In the genomic region with DNA sequence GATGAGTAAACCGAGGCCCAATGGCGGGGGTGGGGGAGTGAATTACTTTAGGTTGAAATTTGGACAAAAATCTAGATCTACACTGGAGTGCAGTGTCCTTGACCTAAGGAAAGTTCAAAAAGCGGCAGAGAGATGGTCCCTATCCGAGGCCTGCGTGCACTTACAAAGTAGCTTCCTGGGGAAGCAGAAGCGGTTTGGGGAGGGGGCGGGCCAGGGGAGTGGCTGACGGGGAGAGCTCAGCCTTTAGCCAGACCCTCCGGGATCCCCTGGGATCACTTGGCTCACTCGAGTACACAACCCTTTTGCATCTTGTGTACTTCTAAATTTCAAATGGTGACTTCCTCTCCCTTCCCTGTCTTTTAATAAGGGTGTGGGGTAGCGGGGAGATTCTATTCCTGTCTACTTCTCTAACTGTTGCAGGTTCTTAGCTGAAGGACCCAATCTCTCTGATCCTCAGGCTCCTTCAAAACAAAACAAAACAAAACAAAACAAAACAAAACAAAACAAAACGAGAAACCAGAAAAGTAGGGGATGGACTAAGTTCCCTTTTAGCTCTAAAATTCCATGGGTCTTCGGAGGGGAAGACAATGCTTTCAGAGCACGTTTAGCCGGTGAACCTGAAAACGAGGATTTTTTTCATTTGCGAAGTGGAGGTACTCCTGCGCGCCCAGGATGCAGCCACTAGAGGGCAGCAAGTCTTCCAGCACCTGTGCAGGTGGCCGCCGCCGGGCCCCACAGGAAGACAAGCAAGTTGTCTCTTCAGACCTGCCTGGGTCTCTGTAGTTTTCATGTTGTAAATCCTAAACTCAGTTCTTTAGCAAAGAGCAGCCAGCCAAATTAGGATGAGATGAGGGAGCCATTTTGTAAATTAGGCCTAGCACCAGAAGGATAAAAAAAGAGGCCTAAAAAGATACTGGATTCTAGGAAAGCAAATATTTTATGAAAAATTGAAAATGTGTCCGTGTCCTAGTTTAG, we compare ENCODE assay signal across 8 cellular contexts. TPM values are rescaled to one million over a fixed set of nuclear protein-coding genes. Genes with fewer than 3 reads are reported as not detected.
DNase-seq lines count a peak whose midpoint lies in the region; ATAC-seq and TF ChIP-seq lines count a peak whose summit lies in the region.

No MANE protein-coding gene starts in this region.

- CTCF ChIA-PET in activated B cell treated with CpG ODN at 0.5 μM for 24 hours (lab: Charles Lee) (interaction anchor here (0.7 to 2.3 kb wide), 18 partner anchors 8 to 416 kb away, joined by 3 to 11 read pairs (median 4); no protein-coding TSS in a partner anchor), mammary epithelial cell (lab: Charles Lee; ENCODE audit: low non-redundant PET) (interaction anchor here (0.7 kb wide), 1 partner anchor 46 kb away, joined by 5 read pairs; no protein-coding TSS in a partner anchor)

- WGBS in mammary epithelial cell (ENCODE audit: low coverage, missing lambda C conversion rate), result 39% methylated on average over 18 of the region's 23 CpGs

- no peaks in the 10 kb centered on the region for H3K36me3 Mint-ChIP-seq in activated B cell treated with CpG ODN at 0.5 μM for 24 hours (ENCODE audit: low read depth)

- H3K9me3 Mint-ChIP-seq in activated B cell treated with CpG ODN at 0.5 μM for 24 hours, result peaks cover 12% of the 10 kb centered on the region

- H3K9ac ChIP-seq in mammary epithelial cell (ENCODE audit: insufficient read depth, low read length), result no peak overlapping the region

- DNase-seq in AG10803 (ENCODE audit: low read depth), result peak; percentile 30
- DNase-seq in NCI-H2081 treated with DMSO at 0.1 percent for 48 hours (lab: John Stamatoyannopoulos, UW), result peak; percentile 71
- DNase-seq in activated B cell treated with CpG ODN at 0.5 μM for 24 hours, result peak; percentile 66
- peak; percentile 61 for DNase-seq in mammary epithelial cell
- peak; percentile 88 for DNase-seq in islet precursor cell
- DNase-seq in stimulated activated CD4-positive, alpha-beta T cell treated with anti-CD3 and anti-CD28 coated beads, Interleukin-1b, Interleukin-23, amount 100 ng/mL, for 48 hours, result peak; percentile 87

- H3K4me1 Mint-ChIP-seq in activated B cell treated with CpG ODN at 0.5 μM for 24 hours, result peaks cover 10% of the 10 kb centered on the region

- peak overlapping the region; percentile 46 for H3K27ac Mint-ChIP-seq in activated B cell treated with CpG ODN at 0.5 μM for 24 hours

- no TSS peak for BruUV-seq in mammary epithelial cell (replicated peaks; lab: Mats Ljungman, UMichigan)

- H3K27me3 Mint-ChIP-seq in activated B cell treated with CpG ODN at 0.5 μM for 24 hours, result peaks cover 11% of the 10 kb centered on the region

- H3K9me3 ChIP-seq in mammary epithelial cell (replicated peaks; ENCODE audit: insufficient read depth, low read length), result no peaks in the 10 kb centered on the region

- TF ChIP-seq CTCF in AG10803 (conservative IDR thresholded peaks at IDR 0.05; ENCODE audit: low read length) (peak; percentile 88), activated B cell treated with CpG ODN at 0.5 μM for 24 hours (IDR thresholded peaks at IDR 0.05) (peak; percentile 45), mammary epithelial cell (conservative IDR thresholded peaks at IDR 0.05 in 1 of 2, IDR thresholded peaks at IDR 0.05 in 1 of 2; ENCODE audit: extremely low read depth in 1 of 2, insufficient read depth in 1 of 2, low read depth in 1 of 2, low read length in 2 of 2) (peak; percentile 93 to 98)

- H3K27me3 ChIP-seq in mammary epithelial cell (ENCODE audit: insufficient read depth, low read length), result no peaks in the 10 kb centered on the region

- H2AFZ ChIP-seq in mammary epithelial cell (ENCODE audit: low read depth, low read length), result peak overlapping the region; percentile 54

- H3K4me3 ChIP-seq in AG10803 (ENCODE audit: low read length), result no peak overlapping the region
- H3K4me3 ChIP-seq in mammary epithelial cell (replicated peaks in 1 of 3; ENCODE audit: insufficient read depth in 1 of 3, low read depth in 2 of 3, low read length in 3 of 3), result no peak overlapping the region

- H4K20me1 ChIP-seq in mammary epithelial cell (ENCODE audit: insufficient read depth, low read length), result no peaks in the 10 kb centered on the region

- dilution Hi-C loops in mammary epithelial cell (cut with HindIII; ENCODE audit: low sequenced_read_pairs), result loop anchor here (5.0 kb wide), 2 partner anchors 92 to 118 kb away; no protein-coding TSS in a partner anchor

- ATAC-seq in GM21576 (IDR thresholded peaks at IDR 0.05; ENCODE audit: unreplicated experiment) (peak; percentile 63), activated B cell treated with CpG ODN at 0.5 μM for 24 hours (ENCODE audit: low read depth) (peak; percentile 97), HG03108 (IDR thresholded peaks at IDR 0.05; ENCODE audit: unreplicated experiment) (no peak)

- no peaks in the 10 kb centered on the region for H3K79me2 ChIP-seq in mammary epithelial cell (ENCODE audit: insufficient read depth, low read length)

- no peak overlapping the region for H3K27ac ChIP-seq in mammary epithelial cell (ENCODE audit: insufficient read depth, low read depth, low read length)

- intact Hi-C loops in activated B cell treated with CpG ODN at 0.5 μM for 24 hours (cut with micrococcal nuclease) (loop anchor here (1.0 to 10.0 kb wide), 6 partner anchors 17 to 863 kb away; partner anchors contain the start of gene TUFT1), mammary epithelial cell (cut with micrococcal nuclease) (loop anchor here (1.0 to 10.0 kb wide), 6 partner anchors 60 to 411 kb away; no protein-coding TSS in a partner anchor)

- in situ Hi-C loops in mammary epithelial cell (cut with MboI; ENCODE audit: low sequenced_read_pairs in 2 of 2), result loop anchor here in 1 of 2 donors (10.0 kb wide), 1 partner anchor 141 kb away; no protein-coding TSS in a partner anchor

- POLR2A ChIA-PET in activated B cell treated with CpG ODN at 0.5 μM for 24 hours (lab: Charles Lee), result no interaction called here

- no peaks in the 10 kb centered on the region for H3K36me3 ChIP-seq in mammary epithelial cell (ENCODE audit: insufficient read depth, low read length)

- H3K4me3 Mint-ChIP-seq in activated B cell treated with CpG ODN at 0.5 μM for 24 hours, result peak overlapping the region; percentile 69

- H3K4me1 ChIP-seq in mammary epithelial cell (ENCODE audit: insufficient read depth, low read length), result no peaks in the 10 kb centered on the region

- H3K4me2 ChIP-seq in mammary epithelial cell (ENCODE audit: insufficient read depth, low read depth, low read length), result peak overlapping the region; percentile 26

RNA-seq across cellular contexts. Expression of gene SNX27, which starts 17.9 kb away (rescaled TPM):
- total RNA-seq in activated B cell treated with CpG ODN at 0.5 μM for 24 hours (22.2 and 27.6 TPM in 2 replicates), mammary epithelial cell (10 to 100 TPM; 22.7 to 25.5 TPM)
- 12.1 TPM for polyA plus RNA-seq in mammary epithelial cell
- 43.2 TPM for polyA minus RNA-seq in mammary epithelial cell

RNA-seq across cellular contexts. Expression of gene TUFT1, which starts 53.8 kb away (rescaled TPM):
- 2.3 and 2.4 TPM in 2 replicates for total RNA-seq in activated B cell treated with CpG ODN at 0.5 μM for 24 hours
- total RNA-seq in mammary epithelial cell, result 10 to 100 TPM; 43.3 to 59.0 TPM
- polyA plus RNA-seq in mammary epithelial cell, result 7.0 TPM
- 14.2 TPM for polyA minus RNA-seq in mammary epithelial cell

Comparison
In these comparisons a context has a peak if more than half of its experiments do, and no peak if none do; other contexts are left out.
1. DNase-seq: peak in every context shown above with its lines; median percentile 88 in islet precursor cell; 87 in stimulated activated CD4-positive, alpha-beta T cell treated with anti-CD3 and anti-CD28 coated beads, Interleukin-1b, Interleukin-23, amount 100 ng/mL, for 48 hours; 71 in NCI-H2081 treated with DMSO at 0.1 percent for 48 hours; 66 in activated B cell treated with CpG ODN at 0.5 μM for 24 hours; 61 in mammary epithelial cell; 30 in AG10803.
2. CTCF ChIP-seq: peak in every context shown above with its lines; median percentile 96 in mammary epithelial cell; 88 in AG10803; 45 in activated B cell treated with CpG ODN at 0.5 μM for 24 hours.
3. RNA of gene TUFT1, which starts 53.8 kb away (total RNA-seq): 43.3 to 59.0 TPM in mammary epithelial cell; 2.3 to 2.4 TPM in activated B cell treated with CpG ODN at 0.5 μM for 24 hours; every median in the first group is over 10 times any median in the second.